In the genomic region with DNA sequence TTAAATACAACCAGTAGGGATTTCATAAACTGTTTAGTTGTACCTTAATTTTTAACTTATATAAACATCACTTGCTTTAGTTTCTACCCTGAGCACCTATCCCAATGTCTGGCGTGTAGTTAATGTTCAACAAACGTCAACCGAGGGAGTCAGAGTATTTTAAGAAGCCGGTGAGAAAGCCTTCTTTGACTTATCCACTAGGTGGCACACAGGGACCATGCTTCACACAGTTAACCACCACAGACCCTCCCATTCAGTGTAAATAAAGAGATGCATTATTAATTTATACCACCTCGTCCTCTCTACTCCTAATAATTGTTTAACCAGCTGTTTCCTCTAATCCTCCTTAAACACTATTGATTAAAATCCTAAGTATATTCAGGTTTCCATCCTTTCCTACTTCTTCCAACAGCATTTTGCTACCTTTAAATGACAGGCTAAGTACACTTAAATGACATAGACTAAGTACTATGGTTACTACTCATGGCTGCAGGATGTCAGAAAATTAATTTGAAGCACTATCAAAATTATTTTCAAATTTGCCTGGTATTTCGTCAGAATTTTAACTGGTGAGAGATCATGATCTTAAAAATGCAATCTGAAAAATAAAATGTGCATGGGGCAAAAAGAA, we compare ENCODE assay signal across 9 cellular contexts. TPM values are rescaled to one million over a fixed set of nuclear protein-coding genes. Genes with fewer than 3 reads are reported as not detected.
A peak's percentile ranks its signal among the peaks of the same experiment; 100 is the strongest.
DNase-seq lines count a peak whose midpoint lies in the region; ATAC-seq and TF ChIP-seq lines count a peak whose summit lies in the region.
"Had no signal": no experiment of that assay in that cellular context is flagged by ENCODE, and none has a peak within 500 bp of the region (broad histone marks: within the 10 kb centered on the region; RNA-seq: fewer than 3 reads in every experiment).

No MANE protein-coding gene starts in this region.

- H3K9me3 ChIP-seq in MG63 = no peaks in the 10 kb centered on the region

- H3K36me3 Mint-ChIP-seq in natural killer cell treated with Interleukin-12 subunit alpha and Interleukin-12 subunit beta and Interleukin-15 and Interleukin-18, amount 100 ng/mL, for 72 hours = no peaks in the 10 kb centered on the region
- H3K36me3 Mint-ChIP-seq: IgD-negative memory B cell had no signal

- DNase-seq in AG09319 (ENCODE audit: extremely low read depth, low read depth) (peak; percentile 34), MG63 (peak; percentile 32), RKO (ENCODE audit: low spot score) (peak; percentile 78), dermis blood vessel endothelial cell (peak; percentile 83), medulla oblongata (ENCODE audit: extremely low spot score) (peak; percentile 78)
- no peak for DNase-seq in natural killer cell treated with Interleukin-12 subunit alpha and Interleukin-12 subunit beta and Interleukin-15 and Interleukin-18, amount 100 ng/mL, for 72 hours (ENCODE audit: low spot score)

- H3K36me3 ChIP-seq in MG63 = no peaks in the 10 kb centered on the region

- peak; percentile 86 for TF ChIP-seq CTCF in AG09319 (IDR thresholded peaks at IDR 0.05; ENCODE audit: low read depth, low read length)

- H3K27me3 ChIP-seq in MG63 = peaks cover 51% of the 10 kb centered on the region

- no peak overlapping the region for H3K4me3 ChIP-seq in MG63

- peak; percentile 69 for ATAC-seq in GM18499 (IDR thresholded peaks at IDR 0.05; ENCODE audit: insufficient read depth, unreplicated experiment)
- ATAC-seq in HG02678 (IDR thresholded peaks at IDR 0.05; ENCODE audit: unreplicated experiment) = peak; percentile 83
- no peak for ATAC-seq in natural killer cell treated with Interleukin-12 subunit alpha and Interleukin-12 subunit beta and Interleukin-15 and Interleukin-18, amount 100 ng/mL, for 72 hours

- peaks cover 30 to 53% of the 10 kb centered on the region in 2 donors for H3K27me3 Mint-ChIP-seq in natural killer cell treated with Interleukin-12 subunit alpha and Interleukin-12 subunit beta and Interleukin-15 and Interleukin-18, amount 100 ng/mL, for 72 hours

- H3K27ac Mint-ChIP-seq in natural killer cell treated with Interleukin-12 subunit alpha and Interleukin-12 subunit beta and Interleukin-15 and Interleukin-18, amount 100 ng/mL, for 72 hours = no peak overlapping the region
- H3K27ac Mint-ChIP-seq: IgD-negative memory B cell had no signal

- H3K4me3 Mint-ChIP-seq in natural killer cell treated with Interleukin-12 subunit alpha and Interleukin-12 subunit beta and Interleukin-15 and Interleukin-18, amount 100 ng/mL, for 72 hours = no peak overlapping the region
- H3K4me3 Mint-ChIP-seq: IgD-negative memory B cell had no signal

- H3K9me3 Mint-ChIP-seq in natural killer cell treated with Interleukin-12 subunit alpha and Interleukin-12 subunit beta and Interleukin-15 and Interleukin-18, amount 100 ng/mL, for 72 hours = no peaks in the 10 kb centered on the region
- H3K9me3 Mint-ChIP-seq: IgD-negative memory B cell had no signal

- H3K4me1 Mint-ChIP-seq in natural killer cell treated with Interleukin-12 subunit alpha and Interleukin-12 subunit beta and Interleukin-15 and Interleukin-18, amount 100 ng/mL, for 72 hours (ENCODE audit: low read depth in 2 of 2) = peaks cover 0 to 3% of the 10 kb centered on the region in 2 donors

RNA-seq across cellular contexts. Expression of gene HAPLN1, which starts 2.3 kb away (rescaled TPM):
- total RNA-seq in MG63 (2014; rRNA removed; shearing (Covaris generic); ENCODE audit: low replicate concordance) = 0.16 TPM in 1 of 2 replicates, not detected in the other
- total RNA-seq in dermis blood vessel endothelial cell = under 0.01 TPM in 1 of 2 replicates, not detected in the other
- not detected for total RNA-seq in natural killer cell treated with Interleukin-12 subunit alpha and Interleukin-12 subunit beta and Interleukin-15 and Interleukin-18, amount 100 ng/mL, for 72 hours

Comparison
In these comparisons a context has a peak if more than half of its experiments do, and no peak if none do; other contexts are left out.
1. ATAC-seq: peak in GM18499 (single experiment) and HG02678 (single experiment); none in natural killer cell treated with Interleukin-12 subunit alpha and Interleukin-12 subunit beta and Interleukin-15 and Interleukin-18, amount 100 ng/mL, for 72 hours (0 of 2).